ENCODE assay signal across 12 cellular contexts in genomic region chr16:87163637-87164036, GRCh38.
"Had no signal": no experiment of that assay in that cellular context is flagged by ENCODE, and none has a peak within 500 bp of the region (broad histone marks: within the 10 kb centered on the region; RNA-seq: fewer than 3 reads in every experiment).

No MANE protein-coding gene starts in this region.

- H3K36me3 Mint-ChIP-seq: brain, mesothelial cell of epicardium had no signal

- H3K27ac Mint-ChIP-seq: activated naive CD4-positive, alpha-beta T cell treated with anti-CD3 and anti-CD28 coated beads for 36 hours; brain; mesothelial cell of epicardium had no signal

- H3K4me3 Mint-ChIP-seq: activated naive CD4-positive, alpha-beta T cell treated with anti-CD3 and anti-CD28 coated beads for 36 hours; brain; mesothelial cell of epicardium; neural crest cell had no signal

- DNase-seq: activated CD4-positive, alpha-beta T cell treated with anti-CD3 and anti-CD28 coated beads for 48 hours; activated CD8-positive, alpha-beta memory T cell treated with anti-CD3 and anti-CD28 coated beads for 24 hours; amygdala; cerebellar nuclear complex; dermis blood vessel endothelial cell; ovary; stimulated activated CD4-positive, alpha-beta T cell treated with anti-CD3 and anti-CD28 coated beads, Interleukin-4, amount 100 ng/mL, for 24 hours; thyroid gland had no signal
